In the genomic region with DNA sequence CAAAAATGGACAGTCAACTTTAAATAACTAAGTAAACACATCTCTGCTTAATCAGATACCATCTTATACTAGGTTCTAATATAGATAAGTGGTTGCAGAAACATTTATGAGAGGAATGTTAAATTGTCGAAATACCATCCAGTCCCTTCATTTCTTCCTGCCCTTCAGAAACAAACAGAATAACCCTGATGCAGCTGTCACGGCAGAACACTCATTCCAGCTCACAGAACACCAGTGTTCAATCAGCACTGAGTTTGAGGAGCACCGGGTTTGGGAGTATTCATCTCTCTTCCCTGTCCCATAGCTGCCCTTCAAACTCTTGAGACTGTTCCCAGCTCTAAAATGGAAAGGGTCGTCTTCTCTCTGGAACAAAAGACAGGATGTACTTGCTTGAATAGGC, we compare ENCODE assay signal across 1 cellular context.
TF ChIP-seq lines count a peak whose summit lies in the region.

No MANE protein-coding gene starts in this region.

TF ChIP-seq in SK-N-SH, 30 proteins besides CTCF, POLR2A, EP300 and RAD21 (continued from another document):
- TF ChIP-seq RFX5 (IDR thresholded peaks at IDR 0.05; ENCODE audit: low read length) (no peak), CHD2 (IDR thresholded peaks at IDR 0.05; ENCODE audit: low read length, partially characterized antibody) (no peak), MXI1 (IDR thresholded peaks at IDR 0.05; ENCODE audit: low read depth, low read length) (no peak), SMC3 (IDR thresholded peaks at IDR 0.05; ENCODE audit: low read depth, low read length) (no peak), MEF2A (IDR thresholded peaks at IDR 0.05; ENCODE audit: borderline replicate concordance, low read depth) (no peak), PBX3 (IDR thresholded peaks at IDR 0.05) (no peak), NRF1 (IDR thresholded peaks at IDR 0.05; ENCODE audit: low read depth, low read length) (no peak), EZH2phosphoT487 (IDR thresholded peaks at IDR 0.05; ENCODE audit: borderline replicate concordance, low read depth) (no peak), USF1 (IDR thresholded peaks at IDR 0.05; ENCODE audit: borderline replicate concordance, low read depth) (no peak), ELF1 (IDR thresholded peaks at IDR 0.05) (no peak), GABPA (IDR thresholded peaks at IDR 0.05; ENCODE audit: low read depth) (no peak), RXRA (IDR thresholded peaks at IDR 0.05; ENCODE audit: borderline replicate concordance, low read depth) (no peak)
